In the genomic region with DNA sequence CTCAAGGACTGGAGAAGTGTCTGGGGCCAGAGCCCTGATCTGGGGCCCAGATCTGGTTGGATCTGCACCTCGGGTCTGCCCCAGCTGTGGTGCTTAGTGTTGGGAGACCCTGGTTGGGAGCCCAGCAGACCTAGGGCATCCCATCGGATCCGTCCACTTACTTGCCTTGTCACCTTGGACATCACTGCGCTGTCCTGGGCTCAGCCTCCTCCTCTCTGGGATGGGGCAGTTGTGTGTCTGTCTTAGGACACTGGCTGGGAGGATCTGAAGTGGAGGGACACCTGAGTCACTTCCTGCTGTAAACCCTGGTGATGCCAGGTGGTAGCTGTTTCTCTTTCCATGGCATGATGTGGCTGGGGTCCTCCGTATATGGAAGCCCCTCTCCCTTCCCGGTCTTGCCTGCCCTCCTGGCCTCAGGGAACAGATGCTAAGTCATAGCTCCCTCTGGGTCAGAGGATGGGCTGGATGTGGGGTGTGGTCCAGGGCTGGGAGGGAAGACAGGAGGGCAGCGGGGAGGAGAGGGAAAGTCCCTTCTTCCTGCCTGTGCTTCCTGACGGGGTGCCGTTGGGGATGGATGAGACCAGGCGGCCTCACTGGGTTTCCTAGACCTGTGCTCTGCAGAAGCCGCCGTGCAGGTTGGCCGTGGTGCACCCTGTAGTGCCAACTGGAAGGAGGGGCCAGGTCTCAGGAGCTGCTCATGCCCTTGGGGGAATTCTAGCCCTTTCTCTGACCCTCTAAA, we compare ENCODE assay signal across 14 cellular contexts. TPM values are rescaled to one million over a fixed set of nuclear protein-coding genes. Genes with fewer than 3 reads are reported as not detected.
DNase-seq lines count a peak whose midpoint lies in the region; ATAC-seq and TF ChIP-seq lines count a peak whose summit lies in the region.
"Had no signal": no experiment of that assay in that cellular context is flagged by ENCODE, and none has a peak within 500 bp of the region (broad histone marks: within the 10 kb centered on the region; RNA-seq: fewer than 3 reads in every experiment).

No MANE protein-coding gene starts in this region.

- H3K4me3 Mint-ChIP-seq in activated CD4-positive, alpha-beta T cell treated with anti-CD3 and anti-CD28 coated beads, Interleukin-2, amount 10 ng/mL, durations not matched to agents 24 days and 14 days, result no peak overlapping the region
- H3K4me3 Mint-ChIP-seq: IgD-negative memory B cell had no signal

- H3K4me3 ChIP-seq in heart left ventricle, result no peak overlapping the region
- no peak overlapping the region for H3K4me3 ChIP-seq in aorta (ENCODE audit: low read length in 2 of 2)
- H3K4me3 ChIP-seq: gastrocnemius medialis, SJCRH30 had no signal

- H3K4me1 Mint-ChIP-seq in activated CD4-positive, alpha-beta T cell treated with anti-CD3 and anti-CD28 coated beads, Interleukin-2, amount 10 ng/mL, durations not matched to agents 24 days and 14 days, result peaks cover 5% of the 10 kb centered on the region

- DNase-seq in heart left ventricle (peak in 3 of 5 donors; percentile 15 to 52 (median 23)), cardiac septum (ENCODE audit: low spot score) (no peak), kidney tubule cell (ENCODE audit: low spot score) (peak; percentile 32), aorta (peak; percentile 41 to 66), NCI-H2227 (lab: John Stamatoyannopoulos, UW; ENCODE audit: unreplicated experiment) (no peak), hepatic stellate cell (ENCODE audit: low spot score) (no peak)
- no peak for DNase-seq in activated CD4-positive, alpha-beta T cell treated with anti-CD3 and anti-CD28 coated beads, Interleukin-2, amount 10 ng/mL, durations not matched to agents 24 days and 14 days

- H3K9me3 Mint-ChIP-seq in activated CD4-positive, alpha-beta T cell treated with anti-CD3 and anti-CD28 coated beads, Interleukin-2, amount 10 ng/mL, durations not matched to agents 24 days and 14 days, result no peaks in the 10 kb centered on the region
- H3K9me3 Mint-ChIP-seq: IgD-negative memory B cell had no signal

- WGBS in heart left ventricle, 4 donors, result 53 to 63% (median 57%) methylated on average over 9 to 13 of the region's 13 CpGs
- 74% methylated on average over 12 to 13 of the region's 13 CpGs for WGBS in aorta, 2 donors

- no peak overlapping the region for H3K27ac Mint-ChIP-seq in activated CD4-positive, alpha-beta T cell treated with anti-CD3 and anti-CD28 coated beads, Interleukin-2, amount 10 ng/mL, durations not matched to agents 24 days and 14 days
- H3K27ac Mint-ChIP-seq: IgD-negative memory B cell had no signal

- no peaks in the 10 kb centered on the region for H3K9me3 ChIP-seq in heart left ventricle
- H3K9me3 ChIP-seq in aorta (ENCODE audit: control insufficient read depth, low read length), result no peaks in the 10 kb centered on the region
- H3K9me3 ChIP-seq: gastrocnemius medialis, SJCRH30 had no signal

- H3K36me3 Mint-ChIP-seq in activated CD4-positive, alpha-beta T cell treated with anti-CD3 and anti-CD28 coated beads, Interleukin-2, amount 10 ng/mL, durations not matched to agents 24 days and 14 days (ENCODE audit: low read depth), result no peaks in the 10 kb centered on the region
- H3K36me3 Mint-ChIP-seq: IgD-negative memory B cell had no signal

- H3K36me3 ChIP-seq in heart left ventricle (peaks cover 0 to 3% (median 0%) of the 10 kb centered on the region in 9 donors), aorta (ENCODE audit: control insufficient read depth in 1 of 2, insufficient read depth in 2 of 2, low read length in 1 of 2) (no peaks in the 10 kb centered on the region)
- H3K36me3 ChIP-seq: gastrocnemius medialis, SJCRH30 had no signal

- H3K27me3 Mint-ChIP-seq in activated CD4-positive, alpha-beta T cell treated with anti-CD3 and anti-CD28 coated beads, Interleukin-2, amount 10 ng/mL, durations not matched to agents 24 days and 14 days, result no peaks in the 10 kb centered on the region

- intact Hi-C loops in heart left ventricle (cut with DNase I) (loop anchor here (1.0 to 10.0 kb wide), 9 partner anchors 42 to 356 kb away; no protein-coding TSS in a partner anchor), cardiac septum (cut with DNase I) (loop anchor here (1.0 to 10.0 kb wide), 2 partner anchors 43 to 166 kb away; no protein-coding TSS in a partner anchor), aorta (cut with DNase I) (loop anchor here (1.0 to 2.0 kb wide), 2 partner anchors 42 to 43 kb away; no protein-coding TSS in a partner anchor)
- intact Hi-C loops in activated CD4-positive, alpha-beta T cell treated with anti-CD3 and anti-CD28 coated beads, Interleukin-2, amount 10 ng/mL, durations not matched to agents 24 days and 14 days (cut with micrococcal nuclease), result loop anchor here (1.0 to 5.0 kb wide), 4 partner anchors 43 to 356 kb away; no protein-coding TSS in a partner anchor

- ATAC-seq in heart left ventricle, result no peak
- ATAC-seq in aorta (ENCODE audit: low FRiP score), result no peak

- no peak for TF ChIP-seq POLR2A in heart left ventricle (IDR thresholded peaks at IDR 0.05)

- H3K4me1 ChIP-seq in heart left ventricle (peaks cover 0 to 9% (median 0%) of the 10 kb centered on the region in 12 donors), aorta (ENCODE audit: control insufficient read depth in 1 of 2, insufficient read depth in 2 of 2, low read length in 2 of 2) (no peaks in the 10 kb centered on the region)
- H3K4me1 ChIP-seq: gastrocnemius medialis, parathyroid adenoma, SJCRH30 had no signal

- H3K27me3 ChIP-seq in heart left ventricle (no peaks in the 10 kb centered on the region), aorta (ENCODE audit: control insufficient read depth in 1 of 2, insufficient read depth in 2 of 2, low read length in 1 of 2) (no peaks in the 10 kb centered on the region)
- H3K27me3 ChIP-seq: gastrocnemius medialis, SJCRH30 had no signal

- H3K27ac ChIP-seq in heart left ventricle, result no peak overlapping the region
- peak overlapping the region; percentile 85; the same call in 1 of the 2 replicates for H3K27ac ChIP-seq in VCaP
- H3K27ac ChIP-seq in aorta (ENCODE audit: low read depth in 1 of 2, low read length in 2 of 2), result no peak overlapping the region
- H3K27ac ChIP-seq: gastrocnemius medialis, parathyroid adenoma, SJCRH30 had no signal

- no peak for TF ChIP-seq CTCF in heart left ventricle (IDR thresholded peaks at IDR 0.05)
- TF ChIP-seq CTCF in VCaP (conservative IDR thresholded peaks at IDR 0.05), result no peak

RNA-seq across cellular contexts. Expression of gene OMP, which starts 12.1 kb away (rescaled TPM):
- total RNA-seq in heart left ventricle (not detected), cardiac septum (not detected), aorta (1 to 10 TPM in 1 of 2 donors, not detected in 1; 2.1 TPM)
- polyA plus RNA-seq in heart left ventricle (not detected), aorta (not detected)
- total RNA-seq in activated CD4-positive, alpha-beta T cell treated with anti-CD3 and anti-CD28 coated beads, Interleukin-2, amount 10 ng/mL, durations not matched to agents 24 days and 14 days, result not detected in 2 replicates
- total RNA-seq: gastrocnemius medialis, mononuclear cell had no signal
- polyA plus RNA-seq: IgD-negative memory B cell had no signal

RNA-seq across cellular contexts. Expression of gene CAPN5, which starts 23.8 kb away (rescaled TPM):
- total RNA-seq in heart left ventricle (1 to 10 TPM; 1.2 to 4.5 (median 2.3) TPM), cardiac septum (4.0 TPM), aorta (10 to 100 TPM in 1 of 2 donors, 1 to 10 TPM in 1; 6.9 to 22.4 TPM)
- polyA plus RNA-seq in heart left ventricle (1 to 10 TPM; 1.1 to 2.0 TPM), aorta (10 to 100 TPM; 10.4 to 11.1 TPM)
- total RNA-seq in activated CD4-positive, alpha-beta T cell treated with anti-CD3 and anti-CD28 coated beads, Interleukin-2, amount 10 ng/mL, durations not matched to agents 24 days and 14 days, result 0.30 TPM in 1 of 2 replicates, not detected in the other

RNA-seq across cellular contexts. Expression of gene MYO7A, which starts 37.5 kb away (rescaled TPM):
- total RNA-seq in heart left ventricle (10 to 100 TPM in 1 of 9 donors, 1 to 10 TPM in 8; 1.6 to 17.1 (median 2.7) TPM), cardiac septum (3.0 TPM), aorta (10 to 100 TPM; 11.6 to 27.9 TPM)
- polyA plus RNA-seq in heart left ventricle (1 to 10 TPM; 1.0 to 2.9 TPM), aorta (1 to 10 TPM; 1.9 to 2.1 TPM)
- 0.07 TPM in 1 of 2 replicates, not detected in the other for total RNA-seq in activated CD4-positive, alpha-beta T cell treated with anti-CD3 and anti-CD28 coated beads, Interleukin-2, amount 10 ng/mL, durations not matched to agents 24 days and 14 days
- polyA plus RNA-seq: IgD-negative memory B cell had no signal

RNA-seq across cellular contexts. Expression of gene B3GNT6, which starts 56.3 kb away (rescaled TPM):
- total RNA-seq in heart left ventricle (not detected), cardiac septum (not detected), aorta (not detected)
- polyA plus RNA-seq in heart left ventricle (not detected), aorta (not detected)
- not detected in 2 replicates for total RNA-seq in activated CD4-positive, alpha-beta T cell treated with anti-CD3 and anti-CD28 coated beads, Interleukin-2, amount 10 ng/mL, durations not matched to agents 24 days and 14 days
- total RNA-seq: cerebellum, mononuclear cell, SJCRH30 had no signal
- polyA plus RNA-seq: IgD-negative memory B cell had no signal

Comparison
In these comparisons a context has a peak if more than half of its experiments do, and no peak if none do; other contexts are left out.
1. DNase-seq: peak in heart left ventricle (3 of 5), kidney tubule cell (single experiment) and aorta (2 of 2); none in cardiac septum (single experiment), activated CD4-positive, alpha-beta T cell treated with anti-CD3 and anti-CD28 coated beads, Interleukin-2, amount 10 ng/mL, durations not matched to agents 24 days and 14 days (single experiment), NCI-H2227 (single experiment) and hepatic stellate cell (single experiment).